8 cellular contexts compared by ENCODE assay signal in the genomic region with DNA sequence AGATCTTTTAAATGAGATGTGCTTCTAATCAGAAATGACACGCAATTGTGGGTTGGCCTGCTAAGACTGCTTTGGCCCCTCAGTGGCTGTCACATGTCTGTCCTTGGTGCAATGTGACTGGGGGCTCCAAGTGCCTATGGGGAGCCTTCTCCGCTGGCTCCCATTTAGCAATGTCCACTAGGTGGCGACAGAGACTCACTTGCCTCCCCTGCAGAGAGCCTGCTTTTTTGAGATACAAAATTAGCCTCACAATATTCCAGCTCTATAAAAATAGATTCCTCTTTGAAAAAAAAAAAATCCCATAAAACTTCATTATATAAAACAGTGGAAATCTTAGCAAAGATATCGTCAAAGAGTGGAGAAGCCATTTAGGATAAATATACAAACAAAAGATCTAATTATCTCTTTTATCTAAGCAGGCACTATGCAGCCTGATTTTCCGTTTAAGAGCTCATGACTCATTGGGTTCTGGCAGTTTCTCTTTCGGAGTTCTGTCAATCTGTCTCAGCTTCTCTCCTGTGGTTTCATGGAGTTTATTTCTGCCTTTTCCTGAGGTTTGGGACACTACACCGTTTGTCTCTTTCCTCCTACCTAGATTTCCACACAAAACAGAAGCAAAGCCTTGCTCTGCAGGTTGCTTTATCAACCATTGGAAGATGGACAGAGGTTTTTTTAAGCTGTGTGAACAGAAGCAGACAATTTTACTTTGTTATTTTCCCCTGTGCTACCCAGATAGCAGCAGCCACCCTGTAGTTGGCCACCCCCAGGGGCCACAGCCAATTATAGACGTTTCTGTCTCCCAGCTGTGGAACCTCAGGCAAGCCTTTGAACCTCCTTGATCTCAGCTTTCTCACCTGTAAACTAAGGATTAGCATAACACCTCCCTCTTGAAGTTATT.
DNase-seq lines count a peak whose midpoint lies in the region; ATAC-seq, FAIRE-seq and TF ChIP-seq lines count a peak whose summit lies in the region.

No MANE protein-coding gene starts in this region.

- peak; percentile 36 for FAIRE-seq in colon (lab: Jason Lieb, UNC)
- FAIRE-seq in HepG2 (lab: Jason Lieb, UNC) = peak; percentile 23

- H3K4me3 Mint-ChIP-seq in activated CD4-positive, alpha-beta T cell treated with anti-CD3 and anti-CD28 coated beads for 36 hours = no peak overlapping the region

- CTCF ChIA-PET in GM10248 (lab: Yijun Ruan, JAX) (interaction anchor here (0.6 to 6.1 kb wide), 69 partner anchors 8 to 360 kb away, joined by 3 to 78 read pairs (median 5); no protein-coding TSS in a partner anchor), HepG2 (lab: Yijun Ruan, JAX; ENCODE audit: low intra/inter-chr PET ratio, low total read pairs) (interaction anchor here (1.5 to 2.9 kb wide), 4 partner anchors 30 to 240 kb away, joined by 4 to 41 read pairs (median 12); no protein-coding TSS in a partner anchor)
- CTCF ChIA-PET in activated CD4-positive, alpha-beta T cell treated with anti-CD3 and anti-CD28 coated beads for 36 hours (lab: Charles Lee) = interaction anchor here (0.6 to 2.8 kb wide), 51 partner anchors 9 to 862 kb away, joined by 3 to 52 read pairs (median 4); no protein-coding TSS in a partner anchor

- TF ChIP-seq POLR2A in HepG2 (IDR thresholded peaks at IDR 0.05; ENCODE audit: insufficient read depth in 1 of 2, low read depth in 2 of 2, low read length in 2 of 2) = no peak

- H3K9me3 ChIP-seq in HepG2 (ENCODE audit: low read length) = no peaks in the 10 kb centered on the region

- peak; percentile 85 for DNase-seq in GM10248 (ENCODE audit: extremely low spot score)
- DNase-seq in NCI-H2107 treated with DMSO at 0.1 percent for 48 hours (lab: John Stamatoyannopoulos, UW; ENCODE audit: unreplicated experiment) = peak; percentile 39
- DNase-seq in activated CD4-positive, alpha-beta T cell treated with anti-CD3 and anti-CD28 coated beads for 36 hours = peak; percentile 82
- peak; percentile 45 for DNase-seq in HepG2 (ENCODE audit: low spot score)
- DNase-seq in stimulated activated CD4-positive, alpha-beta T cell treated with anti-CD3 and anti-CD28 coated beads, Interleukin-4, amount 100 ng/mL, for 1 hour = peak; percentile 54

- no peak overlapping the region for H2AFZ ChIP-seq in HepG2 (ENCODE audit: low read length)

- BruUV-seq in HepG2 (replicated peaks; lab: Mats Ljungman, UMichigan) = no TSS peak

- no peak overlapping the region for H3K27ac Mint-ChIP-seq in activated CD4-positive, alpha-beta T cell treated with anti-CD3 and anti-CD28 coated beads for 36 hours

- no peak for TF ChIP-seq EP300 in HepG2 (IDR thresholded peaks at IDR 0.05; ENCODE audit: low read depth in 2 of 2, low read length in 2 of 2)
- TF ChIP-seq EP300 in HepG2 (CRISPR knock-in tag; IDR thresholded peaks at IDR 0.05; ENCODE audit: borderline replicate concordance) = no peak

- POLR2A ChIA-PET in GM10248 (lab: Yijun Ruan, JAX) = interaction anchor here (0.6 kb wide), 1 partner anchor 28 kb away, joined by 4 read pairs; no protein-coding TSS in a partner anchor
- POLR2A ChIA-PET in activated CD4-positive, alpha-beta T cell treated with anti-CD3 and anti-CD28 coated beads for 36 hours (lab: Charles Lee) = no interaction called here
- POLR2A ChIA-PET in HepG2 (lab: Yijun Ruan, JAX) = no interaction called here

- H3K4me1 Mint-ChIP-seq in activated CD4-positive, alpha-beta T cell treated with anti-CD3 and anti-CD28 coated beads for 36 hours = peaks cover 9% of the 10 kb centered on the region

- no peaks in the 10 kb centered on the region for H3K9me3 Mint-ChIP-seq in activated CD4-positive, alpha-beta T cell treated with anti-CD3 and anti-CD28 coated beads for 36 hours (ENCODE audit: low read depth)

- ATAC-seq in HG02884 (IDR thresholded peaks at IDR 0.05; ENCODE audit: unreplicated experiment) (peak; percentile 87), HepG2 (peak; percentile 96), HG03460 (IDR thresholded peaks at IDR 0.05; ENCODE audit: unreplicated experiment) (no peak)
- peak; percentile 93 for ATAC-seq in activated CD4-positive, alpha-beta T cell treated with anti-CD3 and anti-CD28 coated beads for 36 hours

- no peaks in the 10 kb centered on the region for H3K36me3 Mint-ChIP-seq in activated CD4-positive, alpha-beta T cell treated with anti-CD3 and anti-CD28 coated beads for 36 hours (ENCODE audit: low read depth)

- in situ Hi-C loops in HepG2 (cut with HindIII; ENCODE audit: extremely low pct_ligation_motif_present, low pct_unique_long_range_greater_than_20kb) = loop anchor here (5.0 kb wide), 1 partner anchor 239 kb away; no protein-coding TSS in a partner anchor

- no peaks in the 10 kb centered on the region for H3K79me2 ChIP-seq in HepG2 (ENCODE audit: insufficient read depth, low read length)

- no peak overlapping the region for H3K27ac ChIP-seq in HepG2 (ENCODE audit: extremely low read length, insufficient read depth, low read length)

- no peak overlapping the region for H3K9ac ChIP-seq in HepG2 (ENCODE audit: insufficient read depth, low read depth, low read length)

- peaks cover 3% of the 10 kb centered on the region; the same call in 1 of the 2 replicates for H4K20me1 ChIP-seq in HepG2 (ENCODE audit: insufficient read depth, low read length)

- TF ChIP-seq CTCF in GM10248 (IDR thresholded peaks at IDR 0.05; ENCODE audit: control extremely low read depth, extremely low read depth, low read depth, missing control alignments) = peak; percentile 94
- TF ChIP-seq CTCF in HepG2 (CRISPR knock-in tag; IDR thresholded peaks at IDR 0.05) = peak; percentile 84

- no peaks in the 10 kb centered on the region for H3K27me3 ChIP-seq in HepG2 (ENCODE audit: control insufficient read depth in 1 of 2, insufficient read depth in 2 of 2, low read length in 2 of 2)

- no peaks in the 10 kb centered on the region for H3K4me1 ChIP-seq in HepG2 (ENCODE audit: insufficient read depth, low read length)

- H3K4me3 ChIP-seq in HepG2 (replicated peaks in 1 of 3; ENCODE audit: insufficient read depth in 1 of 3, low read depth in 2 of 3, low read length in 3 of 3) = no peak overlapping the region

- intact Hi-C loops in activated CD4-positive, alpha-beta T cell treated with anti-CD3 and anti-CD28 coated beads for 36 hours (cut with DNase I, micrococcal nuclease) = loop anchor here (1.0 to 5.0 kb wide), 8 partner anchors 29 to 614 kb away; no protein-coding TSS in a partner anchor
- intact Hi-C loops in HepG2 (cut with micrococcal nuclease; ENCODE audit: unreplicated experiment) = loop anchor here (1.0 to 10.0 kb wide), 4 partner anchors 29 to 239 kb away; no protein-coding TSS in a partner anchor

- no peak overlapping the region for H3K4me2 ChIP-seq in HepG2 (ENCODE audit: low read depth, low read length)

- no peaks in the 10 kb centered on the region for H3K36me3 ChIP-seq in HepG2 (replicated peaks in 1 of 2; ENCODE audit: control insufficient read depth in 1 of 2, insufficient read depth in 2 of 2, low read length in 2 of 2)

- peak; percentile 69; the same call in 1 of the 2 replicates for TF ChIP-seq RAD21 in HepG2 (CRISPR knock-in tag; IDR thresholded peaks at IDR 0.05)

- peaks cover 20% of the 10 kb centered on the region for H3K27me3 Mint-ChIP-seq in activated CD4-positive, alpha-beta T cell treated with anti-CD3 and anti-CD28 coated beads for 36 hours

- 27% methylated on average over 8 of the region's 8 CpGs for WGBS in HepG2 (ENCODE audit: low lambda C conversion rate)

TF ChIP-seq in HepG2, 621 proteins besides CTCF, POLR2A, EP300 and RAD21:
- TF ChIP-seq MEF2D (CRISPR knock-in tag; IDR thresholded peaks at IDR 0.05) (no peak), MZF1 (CRISPR knock-in tag; IDR thresholded peaks at IDR 0.05; ENCODE audit: borderline replicate concordance) (no peak), MXD1 (CRISPR knock-in tag; IDR thresholded peaks at IDR 0.05) (no peak), SMC3 (IDR thresholded peaks at IDR 0.05; ENCODE audit: low read length) (peak; percentile 87), STAG1 (CRISPR knock-in tag; IDR thresholded peaks at IDR 0.05) (peak; percentile 88)
- TF ChIP-seq, protein P1, sequence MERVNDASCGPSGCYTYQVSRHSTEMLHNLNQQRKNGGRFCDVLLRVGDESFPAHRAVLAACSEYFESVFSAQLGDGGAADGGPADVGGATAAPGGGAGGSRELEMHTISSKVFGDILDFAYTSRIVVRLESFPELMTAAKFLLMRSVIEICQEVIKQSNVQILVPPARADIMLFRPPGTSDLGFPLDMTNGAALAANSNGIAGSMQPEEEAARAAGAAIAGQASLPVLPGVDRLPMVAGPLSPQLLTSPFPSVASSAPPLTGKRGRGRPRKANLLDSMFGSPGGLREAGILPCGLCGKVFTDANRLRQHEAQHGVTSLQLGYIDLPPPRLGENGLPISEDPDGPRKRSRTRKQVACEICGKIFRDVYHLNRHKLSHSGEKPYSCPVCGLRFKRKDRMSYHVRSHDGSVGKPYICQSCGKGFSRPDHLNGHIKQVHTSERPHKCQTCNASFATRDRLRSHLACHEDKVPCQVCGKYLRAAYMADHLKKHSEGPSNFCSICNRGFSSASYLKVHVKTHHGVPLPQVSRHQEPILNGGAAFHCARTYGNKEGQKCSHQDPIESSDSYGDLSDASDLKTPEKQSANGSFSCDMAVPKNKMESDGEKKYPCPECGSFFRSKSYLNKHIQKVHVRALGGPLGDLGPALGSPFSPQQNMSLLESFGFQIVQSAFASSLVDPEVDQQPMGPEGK (CRISPR knock-in tag; IDR thresholded peaks at IDR 0.05) = peak; percentile 60
